ENCODE assay signal across 27 cellular contexts in the genomic region with DNA sequence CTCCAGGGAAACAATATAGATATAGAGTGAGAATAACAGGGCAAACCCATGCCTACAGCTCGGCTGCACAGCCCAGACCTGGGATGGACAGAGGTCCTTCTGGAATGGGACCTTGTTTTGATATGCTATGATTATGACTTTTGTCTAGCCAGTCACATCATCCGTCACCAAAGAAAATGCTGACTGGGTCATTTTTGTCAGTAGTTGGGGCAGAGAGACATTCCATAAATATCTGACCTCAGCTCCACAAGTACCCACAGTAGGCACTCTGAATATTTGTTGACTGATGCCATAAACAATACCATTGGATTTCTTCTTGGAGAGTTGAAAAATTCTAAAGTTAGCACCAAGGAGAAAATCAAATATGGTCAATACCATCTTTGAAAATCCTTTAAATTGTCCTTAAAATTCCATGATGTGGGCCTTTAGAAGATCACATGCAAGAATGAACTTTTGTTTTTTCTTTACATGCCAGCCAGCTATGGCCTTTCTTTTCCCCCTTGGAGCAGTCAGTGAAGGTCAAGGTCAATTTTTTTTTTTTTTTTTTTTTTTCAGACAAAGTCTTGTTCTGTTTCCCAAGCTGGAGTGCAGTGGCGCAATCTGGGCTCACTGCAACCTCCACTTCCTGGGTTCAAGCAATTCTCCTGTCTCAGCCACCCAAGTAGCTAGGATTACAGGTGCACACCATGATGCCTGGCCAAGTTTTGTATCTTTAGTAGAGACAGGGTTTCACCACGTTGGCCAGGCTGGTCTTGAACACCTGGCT. TPM values are rescaled to one million over a fixed set of nuclear protein-coding genes. Genes with fewer than 3 reads are reported as not detected.
"Had no signal": no experiment of that assay in that cellular context is flagged by ENCODE, and none has a peak within 500 bp of the region (broad histone marks: within the 10 kb centered on the region; RNA-seq: fewer than 3 reads in every experiment).

No MANE protein-coding gene starts in this region.

- H3K27ac ChIP-seq: epithelial cell of prostate, esophagus muscularis mucosa, gastrocnemius medialis, heart right ventricle, neutrophil, right atrium auricular region, tibial artery, upper lobe of left lung, vagina had no signal

- H3K9me3 Mint-ChIP-seq: dendritic cell treated with granulocyte-macrophage colony-stimulating factor and Interleukin-4, amounts not matched to agents 40 ng/mL and 50 ng/mL, for 4 days; effector memory CD8-positive, alpha-beta T cell; naive thymus-derived CD8-positive, alpha-beta T cell; stimulated activated naive CD8-positive, alpha-beta T cell treated with anti-CD3 and anti-CD28 coated beads, Interleukin-15, Interleukin-2, amounts not matched to agents 100 ng/mL and 50 ng/mL, for 24 hours had no signal

- H3K27me3 Mint-ChIP-seq: dendritic cell treated with granulocyte-macrophage colony-stimulating factor and Interleukin-4, amounts not matched to agents 40 ng/mL and 50 ng/mL, for 4 days; effector memory CD8-positive, alpha-beta T cell; naive thymus-derived CD8-positive, alpha-beta T cell; stimulated activated memory B cell treated with anti-CD40 and anti-IgM and Interleukin-4, amounts not matched to agents 10 μg/mL and 1 μg/mL and 100 μg/mL, for 72 hours; stimulated activated naive CD8-positive, alpha-beta T cell treated with anti-CD3 and anti-CD28 coated beads, Interleukin-15, Interleukin-2, amounts not matched to agents 100 ng/mL and 50 ng/mL, for 24 hours had no signal

- FAIRE-seq: islet of Langerhans had no signal

- H3K4me3 Mint-ChIP-seq: dendritic cell treated with granulocyte-macrophage colony-stimulating factor and Interleukin-4, amounts not matched to agents 40 ng/mL and 50 ng/mL, for 4 days; naive thymus-derived CD8-positive, alpha-beta T cell; stimulated activated memory B cell treated with anti-CD40 and anti-IgM and Interleukin-4, amounts not matched to agents 10 μg/mL and 1 μg/mL and 100 μg/mL, for 72 hours; stimulated activated naive CD8-positive, alpha-beta T cell treated with anti-CD3 and anti-CD28 coated beads, Interleukin-15, Interleukin-2, amounts not matched to agents 100 ng/mL and 50 ng/mL, for 24 hours had no signal

- H3K9me3 ChIP-seq: esophagus muscularis mucosa, gastrocnemius medialis, heart right ventricle, neutrophil, right atrium auricular region, tibial artery, upper lobe of left lung, vagina had no signal

- H3K36me3 ChIP-seq: gastrocnemius medialis, neutrophil, right atrium auricular region, vagina had no signal

- H3K27ac Mint-ChIP-seq: dendritic cell treated with granulocyte-macrophage colony-stimulating factor and Interleukin-4, amounts not matched to agents 40 ng/mL and 50 ng/mL, for 4 days; stimulated activated memory B cell treated with anti-CD40 and anti-IgM and Interleukin-4, amounts not matched to agents 10 μg/mL and 1 μg/mL and 100 μg/mL, for 72 hours; stimulated activated naive CD8-positive, alpha-beta T cell treated with anti-CD3 and anti-CD28 coated beads, Interleukin-15, Interleukin-2, amounts not matched to agents 100 ng/mL and 50 ng/mL, for 24 hours had no signal

- H3K4me3 ChIP-seq: esophagus muscularis mucosa, gastrocnemius medialis, heart right ventricle, right atrium auricular region, tibial artery, upper lobe of left lung, vagina had no signal

- ATAC-seq: effector memory CD8-positive, alpha-beta T cell; gastrocnemius medialis; heart right ventricle; left lobe of liver; naive thymus-derived CD8-positive, alpha-beta T cell had no signal

- H3K4me1 ChIP-seq: gastrocnemius medialis, heart right ventricle, right atrium auricular region, upper lobe of left lung, vagina had no signal

- DNase-seq: effector memory CD8-positive, alpha-beta T cell; gastrocnemius medialis; heart right ventricle; mammary epithelial cell; naive thymus-derived CD8-positive, alpha-beta T cell; stimulated activated CD4-positive, alpha-beta T cell treated with anti-CD3 and anti-CD28 coated beads, Interleukin-15, amount 100 ng/mL, for 24 hours; stimulated activated CD4-positive, alpha-beta T cell treated with anti-CD3 and anti-CD28 coated beads, Interleukin-1b, Interleukin-23, amount 100 ng/mL, for 48 hours; stimulated activated CD4-positive, alpha-beta T cell treated with anti-CD3 and anti-CD28 coated beads, Interleukin-4, amount 100 ng/mL, for 24 hours; tibial artery; upper lobe of left lung had no signal

- H3K27me3 ChIP-seq: esophagus muscularis mucosa, gastrocnemius medialis, heart right ventricle, neutrophil, right atrium auricular region, tibial artery, upper lobe of left lung, vagina had no signal

RNA-seq across cellular contexts. Expression of a gene that starts 7.3 kb away (rescaled TPM):
- polyA plus RNA-seq: neural cell had no signal

RNA-seq across cellular contexts. Expression of a gene that starts 22.7 kb away (rescaled TPM):
- total RNA-seq: esophagus muscularis mucosa; fibroblast of villous mesenchyme; heart right ventricle; mammary epithelial cell; mesenteric fat pad; mononuclear cell; naive thymus-derived CD8-positive, alpha-beta T cell; osteoblast; posterior vena cava; right atrium auricular region; temporal lobe; upper lobe of left lung; vagina had no signal
- polyA plus RNA-seq: heart right ventricle; mammary epithelial cell; naive thymus-derived CD8-positive, alpha-beta T cell; neural cell had no signal
